ENCODE assay signal across 12 cellular contexts in the genomic region with DNA sequence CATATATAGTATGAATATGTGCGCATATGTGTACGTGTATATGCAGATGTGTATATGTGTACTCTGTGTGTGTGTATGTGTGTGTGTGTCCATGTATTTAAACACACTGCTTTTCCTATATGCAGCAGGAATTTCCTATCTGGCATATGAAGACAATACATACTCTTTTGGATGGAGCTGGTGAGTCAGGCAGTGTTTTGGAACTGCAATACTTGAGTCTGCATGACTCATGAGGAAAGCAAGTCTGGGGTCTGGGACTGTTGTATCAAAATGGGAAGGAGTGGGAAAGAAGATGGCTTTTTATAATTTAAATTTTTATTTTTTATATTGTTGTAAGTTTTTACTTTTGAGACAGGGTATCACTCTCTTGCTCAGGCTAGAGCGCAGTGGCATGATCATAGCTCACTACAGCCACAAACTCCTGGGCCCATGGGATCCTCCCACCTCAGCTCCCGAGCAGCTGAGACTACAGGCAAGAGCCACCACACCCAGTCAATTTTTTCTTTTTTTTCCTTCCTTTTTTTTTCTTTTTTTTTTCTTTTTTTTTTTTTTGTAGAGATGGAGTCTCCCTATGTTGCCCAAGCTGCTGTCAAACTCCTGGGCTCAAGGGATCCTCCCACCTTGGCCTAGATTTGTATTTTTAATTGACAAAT.
A peak's percentile ranks its signal among the peaks of the same experiment; 100 is the strongest.
DNase-seq lines count a peak whose midpoint lies in the region; ATAC-seq and TF ChIP-seq lines count a peak whose summit lies in the region.
"Had no signal": no experiment of that assay in that cellular context is flagged by ENCODE, and none has a peak within 500 bp of the region (broad histone marks: within the 10 kb centered on the region; RNA-seq: fewer than 3 reads in every experiment).

No MANE protein-coding gene starts in this region.

- H3K9me3 Mint-ChIP-seq in activated T-helper 1 cell treated with anti-CD3 and anti-CD28 coated beads, Interleukin-12 subunit alpha, Interleukin-12 subunit beta, Interleukin-2, Interleukin-4 antibody, amounts not matched to agents 30 ng/mL and 10 ng/mL and 1 ng/mL, durations not matched to agents 14 hours and 24 hours and 36 hours, result no peaks in the 10 kb centered on the region

- no peaks in the 10 kb centered on the region for H3K36me3 ChIP-seq in HEK293 (ENCODE audit: control insufficient read depth in 2 of 2, insufficient read depth in 1 of 2, low read length in 2 of 2)
- H3K36me3 ChIP-seq: sigmoid colon had no signal

- TF ChIP-seq CTCF in AG04449 (IDR thresholded peaks at IDR 0.05; ENCODE audit: insufficient read depth, low read length, missing control alignments) (no peak), HEK293 (tag by site-specific recombination; IDR thresholded peaks at IDR 0.05) (no peak), foreskin keratinocyte (conservative IDR thresholded peaks at IDR 0.05) (no peak)

- ATAC-seq in foreskin keratinocyte (peak; percentile 88), HG02798 (IDR thresholded peaks at IDR 0.05; ENCODE audit: poor library complexity, unreplicated experiment) (no peak)

- POLR2A ChIA-PET in AG04449 (lab: Yijun Ruan, JAX) (interaction anchor here (0.9 to 1.2 kb wide), 2 partner anchors 14 to 24 kb away, joined by 5 read pairs; no protein-coding TSS in a partner anchor), HEK293 (lab: Yijun Ruan, JAX) (interaction anchor here (0.6 kb wide), 2 partner anchors 9 to 1006 kb away, joined by 4 to 7 read pairs; no protein-coding TSS in a partner anchor)

- CTCF ChIA-PET in AG04449 (lab: Yijun Ruan, JAX), result no interaction called here
- CTCF ChIA-PET in HEK293 (lab: Yijun Ruan, JAX), result interaction anchor here (0.5 to 1.0 kb wide), 3 partner anchors 31 to 1447 kb away, joined by 3 to 5 read pairs (median 3); no protein-coding TSS in a partner anchor

- intact Hi-C loops in activated T-helper 1 cell treated with anti-CD3 and anti-CD28 coated beads, Interleukin-12 subunit alpha, Interleukin-12 subunit beta, Interleukin-2, Interleukin-4 antibody, amounts not matched to agents 30 ng/mL and 10 ng/mL and 1 ng/mL, durations not matched to agents 14 hours and 24 hours and 36 hours (cut with micrococcal nuclease), result loop anchor here (5.0 kb wide), 2 partner anchors 177 to 367 kb away; no protein-coding TSS in a partner anchor

- no peaks in the 10 kb centered on the region for H3K27me3 ChIP-seq in foreskin keratinocyte
- H3K27me3 ChIP-seq: sigmoid colon had no signal

- peaks cover 91% of the 10 kb centered on the region for H3K4me1 Mint-ChIP-seq in activated T-helper 1 cell treated with anti-CD3 and anti-CD28 coated beads, Interleukin-12 subunit alpha, Interleukin-12 subunit beta, Interleukin-2, Interleukin-4 antibody, amounts not matched to agents 30 ng/mL and 10 ng/mL and 1 ng/mL, durations not matched to agents 14 hours and 24 hours and 36 hours (ENCODE audit: low read depth)

- peak; percentile 57 for DNase-seq in AG04449 (ENCODE audit: low read depth, low spot score)
- DNase-seq in activated T-helper 1 cell treated with anti-CD3 and anti-CD28 coated beads, Interleukin-12 subunit alpha, Interleukin-12 subunit beta, Interleukin-2, Interleukin-4 antibody, amounts not matched to agents 30 ng/mL and 10 ng/mL and 1 ng/mL, durations not matched to agents 14 hours and 24 hours and 36 hours (ENCODE audit: low spot score), result no peak
- peak; percentile 70 to 82 for DNase-seq in foreskin keratinocyte
- no peak for DNase-seq in activated CD8-positive, alpha-beta memory T cell treated with anti-CD3 and anti-CD28 coated beads, Interleukin-2, amount 50 U/mL, for 4 hours
- no peak for DNase-seq in Ammon's horn (ENCODE audit: low spot score)
- no peak for DNase-seq in NCI-H1694 treated with DMSO at 0.1 percent for 48 hours (lab: John Stamatoyannopoulos, UW)
- DNase-seq: endodermal cell, NCI-H345, sigmoid colon had no signal

- no peak overlapping the region for H3K4me3 ChIP-seq in AG04449 (ENCODE audit: low read depth, low read length)
- H3K4me3 ChIP-seq in HEK293 (ENCODE audit: low read depth, low read length), result no peak overlapping the region
- H3K4me3 ChIP-seq: lung, sigmoid colon had no signal

- peaks cover 43% of the 10 kb centered on the region for H3K4me1 ChIP-seq in HEK293 (ENCODE audit: control insufficient read depth, insufficient read depth, low read length)
- peaks cover 25% of the 10 kb centered on the region for H3K4me1 ChIP-seq in foreskin keratinocyte

- no peaks in the 10 kb centered on the region for H3K27me3 Mint-ChIP-seq in activated T-helper 1 cell treated with anti-CD3 and anti-CD28 coated beads, Interleukin-12 subunit alpha, Interleukin-12 subunit beta, Interleukin-2, Interleukin-4 antibody, amounts not matched to agents 30 ng/mL and 10 ng/mL and 1 ng/mL, durations not matched to agents 14 hours and 24 hours and 36 hours (ENCODE audit: insufficient read depth)

- peak overlapping the region; percentile 12 for H3K4me3 Mint-ChIP-seq in activated T-helper 1 cell treated with anti-CD3 and anti-CD28 coated beads, Interleukin-12 subunit alpha, Interleukin-12 subunit beta, Interleukin-2, Interleukin-4 antibody, amounts not matched to agents 30 ng/mL and 10 ng/mL and 1 ng/mL, durations not matched to agents 14 hours and 24 hours and 36 hours
- H3K4me3 Mint-ChIP-seq: endodermal cell had no signal

- H3K27ac ChIP-seq in HEK293 (ENCODE audit: extremely low read depth, low read depth, low read length) (no peak overlapping the region), foreskin keratinocyte (peak overlapping the region; percentile 81)
- H3K27ac ChIP-seq: sigmoid colon had no signal

- H3K27ac Mint-ChIP-seq in activated T-helper 1 cell treated with anti-CD3 and anti-CD28 coated beads, Interleukin-12 subunit alpha, Interleukin-12 subunit beta, Interleukin-2, Interleukin-4 antibody, amounts not matched to agents 30 ng/mL and 10 ng/mL and 1 ng/mL, durations not matched to agents 14 hours and 24 hours and 36 hours, result peak overlapping the region; percentile 73
- H3K27ac Mint-ChIP-seq: endodermal cell had no signal

- H3K36me3 Mint-ChIP-seq in activated T-helper 1 cell treated with anti-CD3 and anti-CD28 coated beads, Interleukin-12 subunit alpha, Interleukin-12 subunit beta, Interleukin-2, Interleukin-4 antibody, amounts not matched to agents 30 ng/mL and 10 ng/mL and 1 ng/mL, durations not matched to agents 14 hours and 24 hours and 36 hours (ENCODE audit: low read depth), result peaks cover 30% of the 10 kb centered on the region

- H3K9me3 ChIP-seq in HEK293 (ENCODE audit: control insufficient read depth, insufficient read depth, low read depth, low read length), result no peaks in the 10 kb centered on the region
- H3K9me3 ChIP-seq: sigmoid colon had no signal

TF ChIP-seq in HEK293, 187 proteins besides CTCF, POLR2A, EP300 and RAD21:
- TF ChIP-seq ZNF600 (tag by site-specific recombination; IDR thresholded peaks at IDR 0.05) (peak; percentile 89), ZNF202 (tag by site-specific recombination; IDR thresholded peaks at IDR 0.05; ENCODE audit: borderline replicate concordance) (no peak), ZNF354C (tag by site-specific recombination; IDR thresholded peaks at IDR 0.05; ENCODE audit: borderline replicate concordance, low read depth) (0 out of 2 replicates have a peak, but pooled peaks have one; percentile 12), ZNF362 (tag by site-specific recombination; IDR thresholded peaks at IDR 0.05) (peak; percentile 91), ZNF629 (tag by site-specific recombination; IDR thresholded peaks at IDR 0.05) (0 out of 2 replicates have a peak, but pooled peaks have one; percentile 8), ZNF18 (tag by site-specific recombination; IDR thresholded peaks at IDR 0.05) (peak; percentile 77; the same call in 1 of the 2 replicates), SCRT2 (tag by site-specific recombination; IDR thresholded peaks at IDR 0.05) (no peak), ZNF747 (tag by site-specific recombination; IDR thresholded peaks at IDR 0.05) (no peak)

Comparison
In these comparisons a context has a peak if more than half of its experiments do, and no peak if none do; other contexts are left out.
1. DNase-seq: peak in AG04449 (single experiment) and foreskin keratinocyte (2 of 2); none in activated T-helper 1 cell treated with anti-CD3 and anti-CD28 coated beads, Interleukin-12 subunit alpha, Interleukin-12 subunit beta, Interleukin-2, Interleukin-4 antibody, amounts not matched to agents 30 ng/mL and 10 ng/mL and 1 ng/mL, durations not matched to agents 14 hours and 24 hours and 36 hours (single experiment), activated CD8-positive, alpha-beta memory T cell treated with anti-CD3 and anti-CD28 coated beads, Interleukin-2, amount 50 U/mL, for 4 hours (single experiment), Ammon's horn (single experiment) and NCI-H1694 treated with DMSO at 0.1 percent for 48 hours (single experiment).